ENCODE assay signal across 19 cellular contexts in the genomic region with DNA sequence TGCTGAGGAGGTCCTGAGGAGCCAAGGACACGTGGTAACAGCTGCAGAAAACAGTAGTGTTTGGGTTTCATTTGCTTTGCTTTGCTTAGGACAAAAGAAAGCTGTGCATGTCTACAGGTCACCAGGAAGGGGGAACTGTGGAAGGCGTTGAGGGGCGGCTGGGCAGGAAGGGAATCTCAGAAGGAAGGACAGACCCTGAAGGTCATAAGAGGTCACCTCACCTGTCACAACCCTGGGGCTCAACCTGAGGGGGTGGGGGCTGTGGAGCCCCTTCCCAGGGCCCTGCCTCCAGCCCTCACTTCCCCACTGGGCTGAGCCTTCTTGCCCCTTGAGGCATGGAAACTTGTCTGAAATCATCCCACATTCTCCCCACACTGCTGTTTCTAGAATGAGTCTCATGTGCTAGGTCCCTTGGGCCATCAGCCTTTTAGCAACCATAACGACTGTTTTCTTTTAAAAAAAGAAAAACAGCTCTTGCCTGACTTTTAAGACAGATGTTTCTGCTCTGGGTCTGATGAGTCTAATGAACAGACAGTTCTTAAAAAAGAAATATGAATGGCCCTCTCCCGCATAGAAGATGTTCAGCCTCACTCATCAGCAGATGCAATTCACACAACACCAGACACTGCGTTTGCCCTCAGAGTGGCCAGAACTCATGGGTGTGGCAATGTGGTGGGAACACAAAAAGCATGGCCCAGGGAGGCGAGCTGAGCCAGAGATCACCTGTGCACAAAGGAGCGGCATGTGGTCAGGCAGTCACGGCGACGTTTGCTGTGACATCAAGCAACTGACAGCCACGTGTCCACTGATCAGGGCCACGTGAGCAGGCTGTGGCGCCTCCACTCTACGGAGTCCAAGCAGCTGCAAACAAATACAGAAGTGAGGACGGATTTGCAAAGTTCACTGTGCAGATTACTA.
DNase-seq lines count a peak whose midpoint lies in the region; ATAC-seq and TF ChIP-seq lines count a peak whose summit lies in the region.
"Had no signal": no experiment of that assay in that cellular context is flagged by ENCODE, and none has a peak within 500 bp of the region (broad histone marks: within the 10 kb centered on the region; RNA-seq: fewer than 3 reads in every experiment).

No MANE protein-coding gene starts in this region.

- H3K9me3 ChIP-seq in H9 (ENCODE audit: control insufficient read depth, low read depth, low read length), result no peaks in the 10 kb centered on the region
- no peaks in the 10 kb centered on the region for H3K9me3 ChIP-seq in spleen
- H3K9me3 ChIP-seq: tibial nerve had no signal

- no peaks in the 10 kb centered on the region; the same call in 1 of the 2 replicates for H3K27me3 Mint-ChIP-seq in H9 (ENCODE audit: low read depth)
- peaks cover 1% of the 10 kb centered on the region for H3K27me3 Mint-ChIP-seq in endothelial cell (ENCODE audit: unreplicated experiment)

- no peak for TF ChIP-seq POLR2A in spleen (IDR thresholded peaks at IDR 0.05)

- no peak overlapping the region for H3K27ac ChIP-seq in H9 (ENCODE audit: insufficient read length, low read depth, low read length)
- no peak overlapping the region for H3K27ac ChIP-seq in spleen
- H3K27ac ChIP-seq: tibial nerve had no signal

- ATAC-seq in left colon, result peak; percentile 20
- ATAC-seq in GM19395 (IDR thresholded peaks at IDR 0.05; ENCODE audit: unreplicated experiment), result no peak
- ATAC-seq: activated CD4-positive, CD25-positive, alpha-beta regulatory T cell treated with anti-CD3 and anti-CD28 coated beads, Interleukin-2, amount 50 U/mL, for 24 hours; effector memory CD8-positive, alpha-beta T cell; stimulated activated memory B cell treated with anti-CD40 and anti-IgM and Interleukin-4, amounts not matched to agents 10 μg/mL and 1 μg/mL and 100 μg/mL, for 72 hours had no signal

- no peak overlapping the region for H2BK120ac ChIP-seq in H9 (ENCODE audit: low read depth, low read length, poor library complexity, severe bottlenecking)

- intact Hi-C loops in left colon (cut with DNase I, micrococcal nuclease) (no loop called here), spleen (cut with DNase I; ENCODE audit: low total_unique reads) (no loop called here)

- H3K9ac ChIP-seq in H9 (ENCODE audit: extremely low read depth, insufficient read length, low read length), result no peak overlapping the region

- H3K4me2 ChIP-seq in H9 (ENCODE audit: insufficient read depth, insufficient read length, low read length), result no peak overlapping the region

- H3K18ac ChIP-seq in H9 (ENCODE audit: insufficient read length, low read depth, low read length), result no peak overlapping the region

- H3K79me1 ChIP-seq in H9 (ENCODE audit: insufficient read depth, low read depth, low read length, poor library complexity, severe bottlenecking), result no peaks in the 10 kb centered on the region

- no peak overlapping the region for H2BK12ac ChIP-seq in H9 (ENCODE audit: insufficient read length, low read depth, low read length)

- no peaks in the 10 kb centered on the region for H4K20me1 ChIP-seq in H9 (ENCODE audit: control insufficient read depth, insufficient read depth, insufficient read length)

- no peak overlapping the region for H2AFZ ChIP-seq in H9 (ENCODE audit: low read length)

- H3K4me1 ChIP-seq in H9 (ENCODE audit: insufficient read depth, low read length), result no peaks in the 10 kb centered on the region
- no peaks in the 10 kb centered on the region for H3K4me1 ChIP-seq in spleen

- no peaks in the 10 kb centered on the region for H3K4me1 Mint-ChIP-seq in H9
- peaks cover 10% of the 10 kb centered on the region for H3K4me1 Mint-ChIP-seq in endothelial cell (ENCODE audit: unreplicated experiment)
- H3K4me1 Mint-ChIP-seq: central memory CD8-positive, alpha-beta T cell; naive B cell; stimulated activated memory B cell treated with anti-CD40 and anti-IgM and Interleukin-4, amounts not matched to agents 10 μg/mL and 1 μg/mL and 100 μg/mL, for 72 hours had no signal

- H3K36me3 ChIP-seq in spleen, result no peaks in the 10 kb centered on the region
- H3K36me3 ChIP-seq: tibial nerve had no signal

- no peak overlapping the region for H3T11ph ChIP-seq in H9 (ENCODE audit: low read length)

- H3K14ac ChIP-seq in H9 (ENCODE audit: insufficient read depth, low read length), result no peak overlapping the region

- H2BK20ac ChIP-seq in H9 (ENCODE audit: low read depth, low read length, poor library complexity, severe bottlenecking), result no peak overlapping the region

- no peak overlapping the region for H3K4ac ChIP-seq in H9 (ENCODE audit: low read depth, low read length)

- no peaks in the 10 kb centered on the region for H3K27me3 ChIP-seq in H9 (ENCODE audit: insufficient read depth, low read length)
- peaks cover 0 to 15% (median 0%) of the 10 kb centered on the region in 7 donors for H3K27me3 ChIP-seq in spleen (replicated peaks in 1 of 7)
- H3K27me3 ChIP-seq: tibial nerve had no signal

- H3K23me2 ChIP-seq in H9 (ENCODE audit: insufficient read length, low read depth, low read length, poor library complexity, severe bottlenecking), result no peaks in the 10 kb centered on the region

- H3K36me3 Mint-ChIP-seq in H9 (ENCODE audit: insufficient read depth in 1 of 3, low read depth in 3 of 3) (no peaks in the 10 kb centered on the region), endothelial cell (ENCODE audit: low read depth, unreplicated experiment) (no peaks in the 10 kb centered on the region)
- H3K36me3 Mint-ChIP-seq: naive B cell; stimulated activated memory B cell treated with anti-CD40 and anti-IgM and Interleukin-4, amounts not matched to agents 10 μg/mL and 1 μg/mL and 100 μg/mL, for 72 hours had no signal

- no peaks in the 10 kb centered on the region for H3K79me2 ChIP-seq in H9 (ENCODE audit: insufficient read depth, low read length)

- H2AK5ac ChIP-seq in H9 (ENCODE audit: insufficient read length, low read length), result no peak overlapping the region

- H3K4me3 Mint-ChIP-seq in H9 (no peak overlapping the region), endothelial cell (ENCODE audit: unreplicated experiment) (peak overlapping the region; percentile 19)
- H3K4me3 Mint-ChIP-seq: central memory CD8-positive, alpha-beta T cell; effector memory CD8-positive, alpha-beta T cell; naive B cell; stimulated activated memory B cell treated with anti-CD40 and anti-IgM and Interleukin-4, amounts not matched to agents 10 μg/mL and 1 μg/mL and 100 μg/mL, for 72 hours had no signal

- no peak overlapping the region for H2BK15ac ChIP-seq in H9 (ENCODE audit: low read depth, low read length)

- H3K27ac Mint-ChIP-seq in H9, result no peak overlapping the region
- no peak overlapping the region for H3K27ac Mint-ChIP-seq in endothelial cell (ENCODE audit: unreplicated experiment)
- H3K27ac Mint-ChIP-seq: effector memory CD8-positive, alpha-beta T cell; naive B cell; stimulated activated memory B cell treated with anti-CD40 and anti-IgM and Interleukin-4, amounts not matched to agents 10 μg/mL and 1 μg/mL and 100 μg/mL, for 72 hours had no signal

- no peak overlapping the region for H3K56ac ChIP-seq in H9 (ENCODE audit: insufficient read length, low read depth, low read length)

- TF ChIP-seq CTCF in H9 (conservative IDR thresholded peaks at IDR 0.05) (no peak), endothelial cell (IDR thresholded peaks at IDR 0.05; ENCODE audit: unreplicated experiment) (no peak), spleen (IDR thresholded peaks at IDR 0.05 in 8 of 11, conservative IDR thresholded peaks at IDR 0.05 in 3 of 11) (no peak)

- H3K23ac ChIP-seq in H9 (ENCODE audit: insufficient read length, low read depth, low read length), result no peak overlapping the region

- H4K91ac ChIP-seq in H9 (ENCODE audit: insufficient read length, low read depth, low read length), result no peak overlapping the region

- H3K9me3 Mint-ChIP-seq in H9 (no peaks in the 10 kb centered on the region; a peak in 1 of 5 replicates), endothelial cell (ENCODE audit: unreplicated experiment) (no peaks in the 10 kb centered on the region)
- H3K9me3 Mint-ChIP-seq: central memory CD8-positive, alpha-beta T cell; effector memory CD8-positive, alpha-beta T cell; naive B cell; stimulated activated memory B cell treated with anti-CD40 and anti-IgM and Interleukin-4, amounts not matched to agents 10 μg/mL and 1 μg/mL and 100 μg/mL, for 72 hours had no signal

- no peak overlapping the region for H2BK5ac ChIP-seq in H9 (ENCODE audit: insufficient read length, low read length)

- H3K4me3 ChIP-seq in spleen, result no peak overlapping the region
- H3K4me3 ChIP-seq: tibial nerve had no signal

- no peak overlapping the region for H4K5ac ChIP-seq in H9 (ENCODE audit: insufficient read length, low read depth, low read length)

- peak; percentile 19 for DNase-seq in H9
- no peak for DNase-seq in endothelial cell (ENCODE audit: low spot score)
- no peak for DNase-seq in left colon
- DNase-seq in spleen, result peak; percentile 65
- DNase-seq in SW 1271 (lab: John Stamatoyannopoulos, UW), result no peak
- DNase-seq in stimulated activated CD4-positive, alpha-beta T cell treated with anti-CD3 and anti-CD28 coated beads, Interleukin-2, amount 100 ng/mL, for 48 hours, result no peak
- no peak for DNase-seq in anterior cingulate cortex (lab: John Stamatoyannopoulos, UW)
- DNase-seq: activated effector memory CD4-positive, alpha-beta T cell treated with Interleukin-2 at 50 U/mL for 16 hours; amniotic stem cell; effector memory CD8-positive, alpha-beta T cell; naive B cell; NCI-H1436; NCI-H82; PC-3 had no signal

- H4K8ac ChIP-seq in H9 (replicated peaks; ENCODE audit: insufficient read length, low read depth, low read length), result no peak overlapping the region

- no CpG with 5 or more reads among the region's 16 CpGs for WGBS in H9 (ENCODE audit: extremely low coverage, insufficient read length, low lambda C conversion rate)
- 73 to 85% (median 81%) methylated on average over 16 of the region's 16 CpGs for WGBS in spleen, 5 donors

Comparison
In these comparisons a context has a peak if more than half of its experiments do, and no peak if none do; other contexts are left out.
1. DNase-seq: peak in H9 (single experiment) and spleen (single experiment); none in endothelial cell (single experiment), left colon (0 of 2), SW 1271 (0 of 2), stimulated activated CD4-positive, alpha-beta T cell treated with anti-CD3 and anti-CD28 coated beads, Interleukin-2, amount 100 ng/mL, for 48 hours (0 of 2) and anterior cingulate cortex (0 of 58).